ENCODE assay signal across 1 cellular context in genomic region chr20:47150403-47151152, GRCh38.
TF ChIP-seq lines count a peak whose summit lies in the region.

No MANE protein-coding gene starts in this region.

TF ChIP-seq in HepG2, 621 proteins besides CTCF, POLR2A, EP300 and RAD21 (continued from another document):
- TF ChIP-seq HOXA3 (CRISPR knock-in tag; IDR thresholded peaks at IDR 0.05) (peak; percentile 15; the same call in 1 of the 2 replicates), ARID4A (CRISPR knock-in tag; IDR thresholded peaks at IDR 0.05; ENCODE audit: borderline replicate concordance) (peak; percentile 41; the same call in 1 of the 2 replicates), RBM22 (optimal IDR thresholded peaks at IDR 0.05; ENCODE audit: low read length) (no peak), ELF1 (CRISPR knock-in tag; IDR thresholded peaks at IDR 0.05) (peak; percentile 45), FOSL1 (CRISPR knock-in tag; IDR thresholded peaks at IDR 0.05; ENCODE audit: borderline replicate concordance) (no peak), ZNF205 (CRISPR knock-in tag; IDR thresholded peaks at IDR 0.05) (peak; percentile 71; the same call in 1 of the 2 replicates), ZNF530 (CRISPR knock-in tag; IDR thresholded peaks at IDR 0.05; ENCODE audit: low read depth) (no peak), EHMT2 (IDR thresholded peaks at IDR 0.05; ENCODE audit: borderline replicate concordance, low read depth, low read length) (no peak), ZNF317 (CRISPR knock-in tag; IDR thresholded peaks at IDR 0.05) (no peak), SNAPC4 (CRISPR knock-in tag; IDR thresholded peaks at IDR 0.05) (no peak), ZNF143 (CRISPR knock-in tag; IDR thresholded peaks at IDR 0.05) (peak; percentile 97), ZNF225 (CRISPR knock-in tag; IDR thresholded peaks at IDR 0.05) (no peak), ADNP (CRISPR knock-in tag; IDR thresholded peaks at IDR 0.05) (no peak), SRSF9 (IDR thresholded peaks at IDR 0.05; ENCODE audit: borderline replicate concordance, insufficient read depth, low read depth, low read length, poor library complexity, severe bottlenecking) (no peak), LRRFIP1 (CRISPR knock-in tag; conservative IDR thresholded peaks at IDR 0.05) (no peak), HMG20B (CRISPR knock-in tag; conservative IDR thresholded peaks at IDR 0.05) (0 out of 2 replicates have a peak, but pooled peaks have one; percentile 46), ZNF430 (CRISPR knock-in tag; IDR thresholded peaks at IDR 0.05) (no peak), ZNF614 (CRISPR knock-in tag; IDR thresholded peaks at IDR 0.05; ENCODE audit: borderline replicate concordance) (peak; percentile 55; the same call in 1 of the 2 replicates), ZNF83 (CRISPR knock-in tag; IDR thresholded peaks at IDR 0.05; ENCODE audit: borderline replicate concordance) (no peak), SP4 (CRISPR knock-in tag; IDR thresholded peaks at IDR 0.05) (peak; percentile 90), CBX1 (IDR thresholded peaks at IDR 0.05; ENCODE audit: low read depth) (peak; percentile 51)
- TF ChIP-seq, protein P1, sequence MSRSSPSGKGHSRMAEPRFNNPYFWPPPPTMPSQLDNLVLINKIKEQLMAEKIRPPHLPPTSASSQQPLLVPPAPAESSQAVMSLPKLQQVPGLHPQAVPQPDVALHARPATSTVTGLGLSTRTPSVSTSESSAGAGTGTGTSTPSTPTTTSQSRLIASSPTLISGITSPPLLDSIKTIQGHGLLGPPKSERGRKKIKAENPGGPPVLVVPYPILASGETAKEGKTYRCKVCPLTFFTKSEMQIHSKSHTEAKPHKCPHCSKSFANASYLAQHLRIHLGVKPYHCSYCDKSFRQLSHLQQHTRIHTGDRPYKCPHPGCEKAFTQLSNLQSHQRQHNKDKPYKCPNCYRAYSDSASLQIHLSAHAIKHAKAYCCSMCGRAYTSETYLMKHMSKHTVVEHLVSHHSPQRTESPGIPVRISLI (CRISPR knock-in tag; IDR thresholded peaks at IDR 0.05; ENCODE audit: borderline replicate concordance), result no peak
